In genomic region chr1:46900401-46900800, GRCh38 we compare ENCODE assay signal across 19 cellular contexts. TPM values are rescaled to one million over a fixed set of nuclear protein-coding genes. Genes with fewer than 3 reads are reported as not detected.
DNase-seq lines count a peak whose midpoint lies in the region; ATAC-seq and TF ChIP-seq lines count a peak whose summit lies in the region.
"Had no signal": no experiment of that assay in that cellular context is flagged by ENCODE, and none has a peak within 500 bp of the region (broad histone marks: within the 10 kb centered on the region; RNA-seq: fewer than 3 reads in every experiment).

No MANE protein-coding gene starts in this region.

- no peak overlapping the region for H3K27ac Mint-ChIP-seq in T-helper 17 cell
- H3K27ac Mint-ChIP-seq in endothelial cell (ENCODE audit: unreplicated experiment) = no peak overlapping the region
- H3K27ac Mint-ChIP-seq: CD14-positive monocyte; CD4-positive, alpha-beta memory T cell; CD4-positive, CD25-positive, alpha-beta regulatory T cell; CD8-positive, alpha-beta memory T cell had no signal

- H3K9me3 ChIP-seq in breast epithelium (peaks cover 0 to 3% of the 10 kb centered on the region in 2 donors), T-helper 17 cell (ENCODE audit: control insufficient read depth, low read length, poor library complexity, severe bottlenecking) (no peaks in the 10 kb centered on the region)
- H3K9me3 ChIP-seq: BE2C had no signal

- in situ Hi-C loops in T47D (cut with HindIII; ENCODE audit: low pct_unique_long_range_greater_than_20kb, low sequenced_read_pairs) = no loop called here

- H3K4me1 ChIP-seq in breast epithelium = no peaks in the 10 kb centered on the region
- H3K4me1 ChIP-seq: BE2C, BLaER1 had no signal

- no peak overlapping the region for H3K4me3 ChIP-seq in breast epithelium
- H3K4me3 ChIP-seq: BLaER1 had no signal

- no peaks in the 10 kb centered on the region for H3K36me3 ChIP-seq in breast epithelium
- H3K36me3 ChIP-seq: BE2C, BLaER1 had no signal

- H3K27me3 Mint-ChIP-seq in T-helper 17 cell = no peaks in the 10 kb centered on the region
- H3K27me3 Mint-ChIP-seq in endothelial cell (ENCODE audit: unreplicated experiment) = peaks cover 2% of the 10 kb centered on the region

- no peak for ATAC-seq in T-helper 17 cell

- H3K27me3 ChIP-seq in breast epithelium = no peaks in the 10 kb centered on the region
- H3K27me3 ChIP-seq: BE2C, BLaER1 had no signal

- no peaks in the 10 kb centered on the region for H3K4me1 Mint-ChIP-seq in T-helper 17 cell
- peaks cover 2% of the 10 kb centered on the region for H3K4me1 Mint-ChIP-seq in endothelial cell (ENCODE audit: unreplicated experiment)
- H3K4me1 Mint-ChIP-seq: CD14-positive monocyte; CD4-positive, alpha-beta memory T cell; CD4-positive, CD25-positive, alpha-beta regulatory T cell; CD8-positive, alpha-beta memory T cell had no signal

- peaks cover 14% of the 10 kb centered on the region for H3K9me3 Mint-ChIP-seq in endothelial cell (ENCODE audit: unreplicated experiment)

- H3K4me3 Mint-ChIP-seq in T-helper 17 cell = peak overlapping the region; percentile 10
- no peak overlapping the region for H3K4me3 Mint-ChIP-seq in endothelial cell (ENCODE audit: unreplicated experiment)
- H3K4me3 Mint-ChIP-seq: CD14-positive monocyte; CD4-positive, alpha-beta memory T cell; CD4-positive, CD25-positive, alpha-beta regulatory T cell; CD8-positive, alpha-beta memory T cell had no signal

- no peak for TF ChIP-seq POLR2A in breast epithelium (IDR thresholded peaks at IDR 0.05)

- H3K27ac ChIP-seq in breast epithelium = no peak overlapping the region
- H3K27ac ChIP-seq: BLaER1 had no signal

- intact Hi-C loops in breast epithelium (cut with DNase I; ENCODE audit: low total_unique reads) = no loop called here

- H3K36me3 Mint-ChIP-seq in T-helper 17 cell (ENCODE audit: low read depth) (no peaks in the 10 kb centered on the region), endothelial cell (ENCODE audit: low read depth, unreplicated experiment) (peaks cover 16% of the 10 kb centered on the region)
- H3K36me3 Mint-ChIP-seq: CD14-positive monocyte; CD4-positive, alpha-beta memory T cell; CD4-positive, CD25-positive, alpha-beta regulatory T cell had no signal

- TF ChIP-seq CTCF in breast epithelium (IDR thresholded peaks at IDR 0.05) (no peak), endothelial cell (IDR thresholded peaks at IDR 0.05; ENCODE audit: unreplicated experiment) (no peak)

- DNase-seq in T47D (ENCODE audit: low read depth in 1 of 2, low spot score in 1 of 2) (peak; percentile 5 to 82), breast epithelium (ENCODE audit: low spot score in 2 of 2) (no peak), T-helper 17 cell (no peak), renal cortical epithelial cell (ENCODE audit: low read depth) (peak; percentile 2), DMS 273 (lab: John Stamatoyannopoulos, UW; ENCODE audit: unreplicated experiment) (no peak), endothelial cell (ENCODE audit: low spot score) (no peak)
- DNase-seq: 8988T; ACHN; BE2C; C1 segment of cervical spinal cord; CD4-positive, alpha-beta memory T cell; CD4-positive, CD25-positive, alpha-beta regulatory T cell; CD8-positive, alpha-beta memory T cell; COR-L47; DMS79 treated with DMSO at 0.1 percent for 48 hours; GF-D8 had no signal

RNA-seq across cellular contexts. Expression of gene CYP4A11, which starts 40.9 kb away (rescaled TPM):
- total RNA-seq in breast epithelium (1 to 10 TPM in 1 of 3 donors, under 1 TPM in 2; 0.29 to 4.6 (median 0.48) TPM), T-helper 17 cell (not detected), renal cortical epithelial cell (not detected in 2 replicates), endothelial cell (ENCODE audit: unreplicated experiment) (not detected)
- total RNA-seq: A673; CD4-positive, alpha-beta memory T cell; CD4-positive, CD25-positive, alpha-beta regulatory T cell; CD8-positive, alpha-beta memory T cell had no signal

Comparison
In these comparisons a context has a peak if more than half of its experiments do, and no peak if none do; other contexts are left out.
1. DNase-seq: peak in T47D (2 of 2) and renal cortical epithelial cell (single experiment); none in breast epithelium (0 of 2), T-helper 17 cell (0 of 3), DMS 273 (single experiment) and endothelial cell (single experiment).